In genomic region chr2:195779491-195779890, GRCh38 we compare ENCODE assay signal across 2 cellular contexts.
TF ChIP-seq lines count a peak whose summit lies in the region.

No MANE protein-coding gene starts in this region.

TF ChIP-seq in GM12878, 131 proteins besides CTCF, POLR2A, EP300 and RAD21:
- TF ChIP-seq BCL3 (IDR thresholded peaks at IDR 0.05; ENCODE audit: borderline replicate concordance, insufficient read depth, low read depth, low read length, poor library complexity, severe bottlenecking) (no peak), ZNF217 (IDR thresholded peaks at IDR 0.05) (no peak), FOS (IDR thresholded peaks at IDR 0.05; ENCODE audit: borderline replicate concordance, extremely low read depth, insufficient read length) (no peak), IKZF1 (conservative IDR thresholded peaks at IDR 0.05) (no peak), RUNX3 (IDR thresholded peaks at IDR 0.05; ENCODE audit: low read length) (no peak), E2F4 (IDR thresholded peaks at IDR 0.05; ENCODE audit: low read depth, low read length) (no peak), POLR2AphosphoS2 (IDR thresholded peaks at IDR 0.05; ENCODE audit: low read depth, low read length) (no peak), ASH2L (IDR thresholded peaks at IDR 0.05; ENCODE audit: borderline replicate concordance, low read depth) (no peak), GATAD2B (conservative IDR thresholded peaks at IDR 0.05; ENCODE audit: low read depth) (no peak), BCLAF1 (IDR thresholded peaks at IDR 0.05) (no peak)

TF ChIP-seq in HEK293T, 16 proteins besides CTCF, POLR2A, EP300 and RAD21:
- no peak for TF ChIP-seq HDGF (IDR thresholded peaks at IDR 0.05; ENCODE audit: borderline replicate concordance)
- TF ChIP-seq SUZ12 (IDR thresholded peaks at IDR 0.05): no peak
- TF ChIP-seq FOXK2 (IDR thresholded peaks at IDR 0.05): no peak
- no peak for TF ChIP-seq LEF1 (IDR thresholded peaks at IDR 0.05; ENCODE audit: borderline replicate concordance)
- TF ChIP-seq PKNOX1 (IDR thresholded peaks at IDR 0.05): no peak
- TF ChIP-seq FOXA1 (IDR thresholded peaks at IDR 0.05): no peak
- TF ChIP-seq CTBP1 (IDR thresholded peaks at IDR 0.05; ENCODE audit: borderline replicate concordance): no peak
- TF ChIP-seq ZNF384 (IDR thresholded peaks at IDR 0.05): no peak
- no peak for TF ChIP-seq L3MBTL2 (conservative IDR thresholded peaks at IDR 0.05)
- TF ChIP-seq BHLHE40 (IDR thresholded peaks at IDR 0.05; ENCODE audit: borderline replicate concordance): no peak
- no peak for TF ChIP-seq TARDBP (IDR thresholded peaks at IDR 0.05)
- no peak for TF ChIP-seq ARNT (IDR thresholded peaks at IDR 0.05)
- TF ChIP-seq SP1 (IDR thresholded peaks at IDR 0.05): no peak
- TF ChIP-seq FOXM1 (IDR thresholded peaks at IDR 0.05; ENCODE audit: borderline replicate concordance): no peak
- TF ChIP-seq NFRKB (IDR thresholded peaks at IDR 0.05): no peak
- no peak for TF ChIP-seq ELF4 (IDR thresholded peaks at IDR 0.05)
